In genomic region chr13:52665325-52665724, GRCh38 we compare ENCODE assay signal across 8 cellular contexts. TPM values are rescaled to one million over a fixed set of nuclear protein-coding genes. Genes with fewer than 3 reads are reported as not detected.
DNase-seq lines count a peak whose midpoint lies in the region; ATAC-seq, FAIRE-seq and TF ChIP-seq lines count a peak whose summit lies in the region.

No MANE protein-coding gene starts in this region.

- H3K4me3 Mint-ChIP-seq in CD14-positive monocyte, result no peak overlapping the region

- intact Hi-C loops in CD14-positive monocyte (cut with micrococcal nuclease), result no loop called here

- FAIRE-seq in TTC549 (lab: Jason Lieb, UNC), result peak; percentile 71

- DNase-seq in CD14-positive monocyte (ENCODE audit: low spot score), result no peak
- DNase-seq in HCEC 1CT, result peak; percentile 47
- DNase-seq in left kidney (ENCODE audit: low read depth, low spot score), result peak; percentile 35
- DNase-seq in AG08396 (ENCODE audit: low spot score), result no peak
- no peak for DNase-seq in activated CD4-positive, alpha-beta T cell treated with anti-CD3 and anti-CD28 coated beads for 48 hours
- no peak for DNase-seq in activated CD8-positive, alpha-beta memory T cell treated with anti-CD3 and anti-CD28 coated beads, Interleukin-2, amount 50 U/mL, for 48 hours

- H3K27me3 Mint-ChIP-seq in CD14-positive monocyte (ENCODE audit: low read depth in 3 of 3), result no peaks in the 10 kb centered on the region

- no peaks in the 10 kb centered on the region for H3K4me1 Mint-ChIP-seq in CD14-positive monocyte

- peaks cover 71 to 85% of the 10 kb centered on the region in 2 donors for H3K36me3 Mint-ChIP-seq in CD14-positive monocyte

- no peak for ATAC-seq in GM21381 (IDR thresholded peaks at IDR 0.05; ENCODE audit: unreplicated experiment)

- H3K9me3 Mint-ChIP-seq in CD14-positive monocyte, result no peaks in the 10 kb centered on the region

- TF ChIP-seq CTCF in CD14-positive monocyte (IDR thresholded peaks at IDR 0.05), result peak; percentile 46

- H3K27ac Mint-ChIP-seq in CD14-positive monocyte, result no peak overlapping the region

RNA-seq across cellular contexts. Expression of gene SUGT1, which starts 12.7 kb away (rescaled TPM):
- polyA plus RNA-seq in CD14-positive monocyte, result 10 to 100 TPM; 37.7 to 40.1 TPM

RNA-seq across cellular contexts. Expression of gene HNRNPA1L2, which starts 23.1 kb away (rescaled TPM):
- 1 to 10 TPM in 1 of 2 donors, under 1 TPM in 1; 0.79 to 1.5 TPM for polyA plus RNA-seq in CD14-positive monocyte

Comparison
In these comparisons a context has a peak if more than half of its experiments do, and no peak if none do; other contexts are left out.
1. DNase-seq: peak in HCEC 1CT (single experiment) and left kidney (single experiment); none in CD14-positive monocyte (single experiment), AG08396 (single experiment), activated CD4-positive, alpha-beta T cell treated with anti-CD3 and anti-CD28 coated beads for 48 hours (single experiment) and activated CD8-positive, alpha-beta memory T cell treated with anti-CD3 and anti-CD28 coated beads, Interleukin-2, amount 50 U/mL, for 48 hours (single experiment).